In the genomic region with DNA sequence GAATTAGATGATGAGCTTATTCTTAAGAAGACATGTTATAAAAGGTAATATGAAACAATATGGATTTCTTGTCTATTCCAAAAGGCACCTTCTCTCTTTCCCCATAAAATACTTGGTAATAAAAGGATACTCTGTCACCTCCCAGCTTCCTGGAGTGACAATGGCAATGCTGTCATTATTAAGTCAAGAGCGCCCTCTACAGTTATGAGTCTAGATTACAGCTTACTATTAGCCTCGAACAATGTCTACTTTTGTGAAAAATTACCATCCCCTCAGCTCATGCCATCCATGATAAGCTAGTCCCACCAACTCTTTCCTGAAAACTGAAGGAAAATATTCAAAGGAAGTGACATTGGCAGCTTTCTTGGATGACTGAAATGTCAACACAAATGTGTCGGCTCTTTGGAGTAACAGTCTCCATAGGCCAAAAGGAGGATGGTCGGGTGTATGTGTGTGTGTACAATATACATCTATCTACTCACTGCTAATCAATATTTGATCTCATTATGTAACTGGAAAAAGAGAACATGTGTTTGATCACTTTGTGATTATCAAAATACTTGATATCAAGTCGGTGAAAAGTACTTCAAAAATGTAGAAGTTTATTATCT, we compare ENCODE assay signal across 8 cellular contexts. TPM values are rescaled to one million over a fixed set of nuclear protein-coding genes. Genes with fewer than 3 reads are reported as not detected.
A peak's percentile ranks its signal among the peaks of the same experiment; 100 is the strongest.
DNase-seq lines count a peak whose midpoint lies in the region; ATAC-seq, FAIRE-seq and TF ChIP-seq lines count a peak whose summit lies in the region.

No MANE protein-coding gene starts in this region.

- TF ChIP-seq CTCF in BJ (IDR thresholded peaks at IDR 0.05; ENCODE audit: insufficient read depth, low read depth, low read length) (peak; percentile 68), SU-DHL-6 (IDR thresholded peaks at IDR 0.05; ENCODE audit: insufficient read depth, low read length, poor library complexity, severe bottlenecking) (peak; percentile 77)

- CTCF ChIA-PET in BJ (lab: Yijun Ruan, JAX) = interaction anchor here (0.6 to 3.3 kb wide), 46 partner anchors 8 to 1069 kb away, joined by 3 to 40 read pairs (median 4); no protein-coding TSS in a partner anchor

- H3K36me3 ChIP-seq in BJ (ENCODE audit: control insufficient read depth, insufficient read depth, low read length) (no peaks in the 10 kb centered on the region), SU-DHL-6 (ENCODE audit: low read length) (no peaks in the 10 kb centered on the region)

- DNase-seq in BJ (ENCODE audit: low read depth) (no peak), NCI-H1105 (lab: John Stamatoyannopoulos, UW) (peak; percentile 74), frontal cortex (ENCODE audit: low spot score in 2 of 2) (peak; percentile 27 to 47), renal cortical epithelial cell (ENCODE audit: low read depth) (peak; percentile 40), T1000 (lab: John Stamatoyannopoulos, UW) (no peak)
- DNase-seq in activated T-cell treated with anti-CD3 and anti-CD28 coated beads, Interleukin-2, amount 50 U/mL, for 48 hours = no peak

- no peaks in the 10 kb centered on the region for H3K9me2 ChIP-seq in SU-DHL-6 (replicated peaks; ENCODE audit: insufficient read depth, low read length)

- peak; percentile 65 for ATAC-seq in GM18868 (IDR thresholded peaks at IDR 0.05; ENCODE audit: unreplicated experiment)

- H3K4me3 ChIP-seq in BJ (ENCODE audit: low read depth, low read length) = no peak overlapping the region
- H3K4me3 ChIP-seq in SU-DHL-6 (ENCODE audit: insufficient read depth, low read length, poor library complexity, severe bottlenecking) = no peak overlapping the region

- H3K4me2 ChIP-seq in SU-DHL-6 (ENCODE audit: low read depth, low read length, poor library complexity, severe bottlenecking) = no peak overlapping the region

- POLR2A ChIA-PET in BJ (lab: Charles Lee) = no interaction called here

- H3K27me3 ChIP-seq in BJ (ENCODE audit: control insufficient read depth, insufficient read depth, low read length) (no peaks in the 10 kb centered on the region), SU-DHL-6 (ENCODE audit: low read length) (no peaks in the 10 kb centered on the region)

- H3K9ac ChIP-seq in SU-DHL-6 (ENCODE audit: low read length) = no peak overlapping the region

- no peaks in the 10 kb centered on the region for H3F3A ChIP-seq in SU-DHL-6 (ENCODE audit: insufficient read depth)

- no peaks in the 10 kb centered on the region for H3K79me2 ChIP-seq in SU-DHL-6 (ENCODE audit: insufficient read depth, low read length)

- no peaks in the 10 kb centered on the region for H3K9me3 ChIP-seq in SU-DHL-6 (ENCODE audit: insufficient read depth, low read length)

- no peak overlapping the region for H3K27ac ChIP-seq in SU-DHL-6 (ENCODE audit: low read depth, low read length)

- H2AFZ ChIP-seq in SU-DHL-6 (ENCODE audit: low read depth, low read length, severe bottlenecking) = no peak overlapping the region

- FAIRE-seq in frontal cortex (lab: Jason Lieb, UNC) = peak; percentile 51

- no peaks in the 10 kb centered on the region for H4K20me1 ChIP-seq in SU-DHL-6 (ENCODE audit: low read depth, low read length)

RNA-seq across cellular contexts. Expression of a gene that starts 48.7 kb away (rescaled TPM):
- polyA plus RNA-seq in BJ (2011; rRNA removed) = 28.7 and 55.1 TPM in 2 replicates
- polyA minus RNA-seq in BJ (2011; rRNA and poly(A)+ RNA removed) = 3.9 and 4.9 TPM in 2 replicates
- total RNA-seq in frontal cortex (5.3 TPM), renal cortical epithelial cell (3.5 and 43.6 TPM in 2 replicates)

Comparison
In these comparisons a context has a peak if more than half of its experiments do, and no peak if none do; other contexts are left out.
1. DNase-seq: peak in NCI-H1105 (single experiment), frontal cortex (2 of 2) and renal cortical epithelial cell (single experiment); none in BJ (single experiment), T1000 (single experiment) and activated T-cell treated with anti-CD3 and anti-CD28 coated beads, Interleukin-2, amount 50 U/mL, for 48 hours (0 of 2).